Comparison of ENCODE assay signal across 8 cellular contexts in the genomic region with DNA sequence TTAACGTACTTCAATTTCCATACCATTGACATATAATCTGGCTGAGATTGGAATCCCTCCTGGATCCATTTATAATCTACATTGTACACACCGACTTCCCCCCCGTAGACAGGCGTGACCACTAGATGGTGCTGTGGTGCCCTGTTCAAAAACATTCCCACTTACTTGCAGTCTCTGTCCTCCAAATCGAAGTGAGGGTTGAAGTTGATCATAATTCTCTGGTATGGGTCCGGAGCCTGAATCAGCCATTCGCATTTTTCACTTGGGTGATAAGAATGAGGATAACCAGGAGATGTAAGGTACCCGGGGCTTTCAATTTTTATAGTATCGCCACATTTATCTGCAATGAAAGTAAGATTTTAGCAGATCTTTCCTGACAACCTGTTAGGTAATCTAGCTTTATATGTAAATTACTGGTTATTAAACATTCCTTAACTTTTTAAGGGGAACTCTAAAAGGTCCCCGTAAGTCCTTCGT. TPM values are rescaled to one million over a fixed set of nuclear protein-coding genes. Genes with fewer than 3 reads are reported as not detected.
DNase-seq lines count a peak whose midpoint lies in the region; ATAC-seq and TF ChIP-seq lines count a peak whose summit lies in the region.

No MANE protein-coding gene starts in this region.

- H3K4me2 ChIP-seq in BLaER1 treated with 17β-estradiol and CSF1 and Interleukin-3, amounts not matched to agents 10 nM and 100 nM = peak overlapping the region; percentile 13 to 100 (median 55); a peak in 20 of 22 replicates

- no peak overlapping the region for H3K4me3 Mint-ChIP-seq in T-cell

- intact Hi-C loops in left ventricle myocardium inferior (cut with micrococcal nuclease) (loop anchor here (5.0 to 10.0 kb wide), 2 partner anchors 136 to 1307 kb away; no protein-coding TSS in a partner anchor), vagina (cut with DNase I) (loop anchor here (5.0 to 10.0 kb wide), 4 partner anchors 136 to 1307 kb away; no protein-coding TSS in a partner anchor)

- H3K4me3 ChIP-seq in BLaER1 treated with 17β-estradiol and CSF1 and Interleukin-3, amounts not matched to agents 10 nM and 100 nM = peak overlapping the region in 4 of 10 experiments; percentile 85 to 97 (median 91); a peak in 8 of 20 replicates
- H3K4me3 ChIP-seq in left ventricle myocardium inferior (peak overlapping the region; percentile 82), vagina (peak overlapping the region; percentile 80 to 86)

- peaks cover 56 to 59% of the 10 kb centered on the region in 2 donors for H3K27me3 Mint-ChIP-seq in T-cell

- TF ChIP-seq CTCF in left ventricle myocardium inferior (IDR thresholded peaks at IDR 0.05; ENCODE audit: borderline replicate concordance) (peak; percentile 94), vagina (IDR thresholded peaks at IDR 0.05) (peak; percentile 49 to 90 (median 80))

- peaks cover 19 to 22% (median 20%) of the 10 kb centered on the region in 3 donors for H3K4me1 Mint-ChIP-seq in T-cell

- peak overlapping the region in 4 of 11 experiments; percentile 2 to 99 (median 96); a peak in 6 of 22 replicates for H3K9ac ChIP-seq in BLaER1 treated with 17β-estradiol and CSF1 and Interleukin-3, amounts not matched to agents 10 nM and 100 nM

- H3K36me3 Mint-ChIP-seq in T-cell = no peaks in the 10 kb centered on the region

- peaks cover 9 to 45% (median 22%) of the 10 kb centered on the region in 10 experiments for H3K4me1 ChIP-seq in BLaER1 treated with 17β-estradiol and CSF1 and Interleukin-3, amounts not matched to agents 10 nM and 100 nM
- H3K4me1 ChIP-seq in left ventricle myocardium inferior (peaks cover 92% of the 10 kb centered on the region), vagina (peaks cover 24% of the 10 kb centered on the region)

- H3K27ac ChIP-seq in BLaER1 treated with 17β-estradiol and CSF1 and Interleukin-3, amounts not matched to agents 10 nM and 100 nM = peak overlapping the region in 2 of 11 experiments; percentile 34 to 57; a peak in 3 of 22 replicates
- H3K27ac ChIP-seq in left ventricle myocardium inferior (replicated peaks) (peak overlapping the region; percentile 99), vagina (peak overlapping the region; percentile 20)

- no peak overlapping the region for H3K27ac Mint-ChIP-seq in T-cell

- DNase-seq in NCI-H1092 (lab: John Stamatoyannopoulos, UW) (peak; percentile 56), T-cell (peak; percentile 33 to 79 (median 64)), amniotic stem cell (lab: John Stamatoyannopoulos, UW) (peak; percentile 82), left ventricle myocardium inferior (peak; percentile 86), renal cortical epithelial cell (ENCODE audit: low read depth) (peak; percentile 75), vagina (ENCODE audit: extremely low spot score in 2 of 2) (no peak)

- POLR2A ChIA-PET in T-cell (lab: Charles Lee) = no interaction called here

- no peaks in the 10 kb centered on the region for H3K9me3 ChIP-seq in BLaER1 treated with 17β-estradiol and CSF1 and Interleukin-3, amounts not matched to agents 10 nM and 100 nM (replicated peaks in 1 of 11)
- H3K9me3 ChIP-seq in left ventricle myocardium inferior (replicated peaks) (no peaks in the 10 kb centered on the region), vagina (no peaks in the 10 kb centered on the region)

- peaks cover 0 to 72% (median 0%) of the 10 kb centered on the region in 11 experiments; a peak in 6 of 22 replicates for H3K36me3 ChIP-seq in BLaER1 treated with 17β-estradiol and CSF1 and Interleukin-3, amounts not matched to agents 10 nM and 100 nM
- H3K36me3 ChIP-seq in left ventricle myocardium inferior = peaks cover 33% of the 10 kb centered on the region
- H3K36me3 ChIP-seq in vagina = no peaks in the 10 kb centered on the region

- peaks cover 0 to 49% (median 43%) of the 10 kb centered on the region in 11 experiments; a peak in 18 of 22 replicates for H3K27me3 ChIP-seq in BLaER1 treated with 17β-estradiol and CSF1 and Interleukin-3, amounts not matched to agents 10 nM and 100 nM
- H3K27me3 ChIP-seq in left ventricle myocardium inferior (ENCODE audit: low read depth) = no peaks in the 10 kb centered on the region
- H3K27me3 ChIP-seq in vagina = no peaks in the 10 kb centered on the region

- peak; percentile 47 for ATAC-seq in GM21423 (IDR thresholded peaks at IDR 0.05; ENCODE audit: unreplicated experiment)
- ATAC-seq in T-cell (replicated peaks in 1 of 4) = peak; percentile 49 to 62 (median 58)

- no peak for TF ChIP-seq POLR2A in vagina (IDR thresholded peaks at IDR 0.05)

- H3K9me3 Mint-ChIP-seq in T-cell = no peaks in the 10 kb centered on the region

- H4K20me1 ChIP-seq in BLaER1 treated with 17β-estradiol and CSF1 and Interleukin-3, amounts not matched to agents 10 nM and 100 nM = peaks cover 0 to 79% (median 4%) of the 10 kb centered on the region in 11 experiments; a peak in 11 of 22 replicates

- CTCF ChIA-PET in T-cell (lab: Charles Lee) = interaction anchor here (0.6 to 1.4 kb wide), 5 partner anchors 52 to 1308 kb away, joined by 3 to 5 read pairs (median 4); no protein-coding TSS in a partner anchor

RNA-seq across cellular contexts. Expression of a gene that starts 3.9 kb away (rescaled TPM):
- total RNA-seq in T-cell (1 to 10 TPM in 2 of 5 donors, under 1 TPM in 1, not detected in 2; 0.62 to 1.9 (median 1.1) TPM), left ventricle myocardium inferior (168 TPM), renal cortical epithelial cell (52.3 and 281 TPM in 2 replicates), vagina (52.5 TPM)

Comparison
In these comparisons a context has a peak if more than half of its experiments do, and no peak if none do; other contexts are left out.
1. DNase-seq: peak in NCI-H1092 (single experiment), T-cell (34 of 34), amniotic stem cell (single experiment), left ventricle myocardium inferior (single experiment) and renal cortical epithelial cell (single experiment); none in vagina (0 of 2).
2. RNA of a gene that starts 3.9 kb away (total RNA-seq): 52.3 to 281 TPM in renal cortical epithelial cell, 168 TPM in left ventricle myocardium inferior (single experiment) and 52.5 TPM in vagina (single experiment); 0.62 to 1.9 TPM in T-cell; every median in the first group is over 10 times any median in the second.